Comparison of ENCODE assay signal across 1 cellular context in genomic region chr9:122366074-122366672, GRCh38.
TF ChIP-seq lines count a peak whose summit lies in the region.

No MANE protein-coding gene starts in this region.

TF ChIP-seq in IMR-90, 13 proteins besides CTCF, POLR2A, EP300 and RAD21 (continued from another document):
- TF ChIP-seq CEBPB (IDR thresholded peaks at IDR 0.05; ENCODE audit: low read depth, low read length) (peak; percentile 38; the same call in 1 of the 2 replicates), SMC3 (IDR thresholded peaks at IDR 0.05; ENCODE audit: low read depth, low read length) (no peak), MAFK (IDR thresholded peaks at IDR 0.05; ENCODE audit: low read depth, low read length) (no peak), MXI1 (IDR thresholded peaks at IDR 0.05; ENCODE audit: borderline replicate concordance, low read depth, low read length) (no peak)
TF ChIP-seq in IMR-90: peak in this region for 2.
